ENCODE assay signal across 20 cellular contexts in genomic region chr17:48499743-48500434, GRCh38. TPM values are rescaled to one million over a fixed set of nuclear protein-coding genes. Genes with fewer than 3 reads are reported as not detected.
DNase-seq lines count a peak whose midpoint lies in the region; ATAC-seq and TF ChIP-seq lines count a peak whose summit lies in the region.
"Had no signal": no experiment of that assay in that cellular context is flagged by ENCODE, and none has a peak within 500 bp of the region (broad histone marks: within the 10 kb centered on the region; RNA-seq: fewer than 3 reads in every experiment).

No MANE protein-coding gene starts in this region.

- no peak for ATAC-seq in GM18861 (IDR thresholded peaks at IDR 0.05; ENCODE audit: unreplicated experiment)

- H3K4me3 ChIP-seq in fibroblast of villous mesenchyme (ENCODE audit: low read depth, low read length) (no peak overlapping the region), sigmoid colon (no peak overlapping the region)
- H3K4me3 ChIP-seq: Peyer's patch had no signal

- TF ChIP-seq EP300 in sigmoid colon (IDR thresholded peaks at IDR 0.05) = no peak

- DNase-seq in NCI-H2227 treated with DMSO at 0.1 percent for 48 hours (lab: John Stamatoyannopoulos, UW) = peak; percentile 56
- DNase-seq in NCI-H2227 (lab: John Stamatoyannopoulos, UW; ENCODE audit: unreplicated experiment) = no peak
- DNase-seq in NCI-H69 (lab: John Stamatoyannopoulos, UW) = peak; percentile 52
- DNase-seq in fibroblast of villous mesenchyme (ENCODE audit: low read depth) = peak; percentile 40
- no peak for DNase-seq in sigmoid colon
- no peak for DNase-seq in NCI-H2081 (lab: John Stamatoyannopoulos, UW)
- DNase-seq in stimulated activated CD4-positive, alpha-beta T cell treated with anti-CD3 and anti-CD28 coated beads, Interleukin-12 subunit alpha, Interleukin-12 subunit beta, amount 100 ng/mL, for 4 hours = no peak
- DNase-seq: C1 segment of cervical spinal cord, DMS153, EL, KBM-7, NCI-H1105 treated with DMSO at 0.1 percent for 48 hours, NCI-H2029, NCI-H526, Peyer's patch, Right ventricle myocardium superior had no signal

- no peak for TF ChIP-seq CTCF in fibroblast of villous mesenchyme (IDR thresholded peaks at IDR 0.05; ENCODE audit: insufficient read depth, low read depth, low read length)
- no peak for TF ChIP-seq CTCF in sigmoid colon (IDR thresholded peaks at IDR 0.05)

- 94 to 95% methylated on average over 5 of the region's 5 CpGs for WGBS in sigmoid colon, 2 donors

- no peaks in the 10 kb centered on the region for H3K27me3 ChIP-seq in sigmoid colon
- H3K27me3 ChIP-seq: Peyer's patch had no signal

- H3K27ac ChIP-seq in sigmoid colon = peak overlapping the region in 3 of 4 donors; percentile 68 to 76 (median 75)
- H3K27ac ChIP-seq: 22Rv1 had no signal

- H3K9me3 ChIP-seq in sigmoid colon = no peaks in the 10 kb centered on the region
- H3K9me3 ChIP-seq: Peyer's patch had no signal

- intact Hi-C loops in sigmoid colon (cut with DNase I) = no loop called here

- peaks cover 0 to 56% (median 26%) of the 10 kb centered on the region in 4 donors for H3K4me1 ChIP-seq in sigmoid colon
- H3K4me1 ChIP-seq: Peyer's patch had no signal

- H3K36me3 ChIP-seq in sigmoid colon = no peaks in the 10 kb centered on the region
- H3K36me3 ChIP-seq: Peyer's patch had no signal

- no peak for TF ChIP-seq POLR2A in sigmoid colon (IDR thresholded peaks at IDR 0.05)

RNA-seq across cellular contexts. Expression of gene HOXB1, which starts 30.9 kb away (rescaled TPM):
- total RNA-seq in fibroblast of villous mesenchyme (not detected in 2 replicates), sigmoid colon (under 1 TPM in 1 of 4 donors, not detected in 3; 0.27 TPM)
- under 1 TPM in 2 of 3 donors, not detected in 1; 0.60 to 0.92 TPM for polyA plus RNA-seq in sigmoid colon
- total RNA-seq: H4, M059J, Peyer's patch, Right ventricle myocardium superior had no signal

RNA-seq across cellular contexts. Expression of gene HOXB2, which starts 45.0 kb away (rescaled TPM):
- total RNA-seq in fibroblast of villous mesenchyme = 4.3 and 4.5 TPM in 2 replicates
- 10 to 100 TPM; 44.9 to 86.1 (median 63.6) TPM for total RNA-seq in sigmoid colon
- polyA plus RNA-seq in sigmoid colon = 1 to 10 TPM; 1.6 to 7.8 (median 3.0) TPM

Comparison
In these comparisons a context has a peak if more than half of its experiments do, and no peak if none do; other contexts are left out.
1. DNase-seq: peak in NCI-H2227 treated with DMSO at 0.1 percent for 48 hours (single experiment), NCI-H69 (single experiment) and fibroblast of villous mesenchyme (single experiment); none in NCI-H2227 (single experiment), sigmoid colon (single experiment), NCI-H2081 (0 of 2) and stimulated activated CD4-positive, alpha-beta T cell treated with anti-CD3 and anti-CD28 coated beads, Interleukin-12 subunit alpha, Interleukin-12 subunit beta, amount 100 ng/mL, for 4 hours (single experiment).